ENCODE assay signal across 10 cellular contexts in the genomic region with DNA sequence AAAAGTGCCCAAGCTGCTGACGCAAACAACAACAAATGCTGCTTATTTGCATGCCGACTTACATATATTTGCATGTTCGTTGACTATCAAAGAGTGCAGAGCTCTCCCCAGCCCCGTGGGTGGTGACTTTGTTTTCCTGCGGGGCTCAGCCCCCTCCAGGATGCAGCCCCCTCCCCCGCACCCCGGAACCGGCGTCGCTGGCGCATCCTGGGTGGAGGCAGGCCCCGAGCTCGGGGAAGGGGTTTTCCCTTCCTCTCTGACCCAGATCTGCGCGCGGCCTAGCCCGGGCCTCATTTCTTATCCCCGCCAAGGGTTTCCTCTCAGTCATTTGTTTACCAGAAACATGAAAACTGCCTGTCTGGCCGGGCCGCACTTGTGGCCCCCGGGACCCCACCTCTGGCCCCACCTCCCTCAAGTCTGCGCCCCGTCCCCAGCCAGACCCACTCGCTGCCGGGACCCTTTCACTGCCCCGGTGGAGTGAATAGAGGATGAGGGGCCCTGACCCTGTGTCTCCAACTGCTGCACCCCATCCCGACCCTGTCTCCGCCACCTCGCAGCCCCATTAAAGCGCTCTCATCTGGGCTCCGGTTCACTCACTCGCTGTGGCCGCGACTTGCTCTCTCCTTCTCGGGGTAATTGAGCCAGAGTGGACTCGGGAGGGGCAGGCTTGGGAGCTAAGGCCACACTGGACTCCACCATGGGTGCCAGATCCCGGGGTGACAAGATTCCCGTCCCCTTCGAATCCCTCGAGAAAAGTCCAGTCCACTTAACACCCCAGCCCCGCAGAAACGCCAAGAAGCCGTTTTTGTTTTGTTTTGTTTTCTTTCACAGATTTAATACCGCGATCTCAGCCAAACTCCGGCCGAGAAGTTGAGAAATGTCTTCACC. TPM values are rescaled to one million over a fixed set of nuclear protein-coding genes. Genes with fewer than 3 reads are reported as not detected.
DNase-seq lines count a peak whose midpoint lies in the region; ATAC-seq and TF ChIP-seq lines count a peak whose summit lies in the region.
"Had no signal": no experiment of that assay in that cellular context is flagged by ENCODE, and none has a peak within 500 bp of the region (broad histone marks: within the 10 kb centered on the region; RNA-seq: fewer than 3 reads in every experiment).

No MANE protein-coding gene starts in this region.

- TF ChIP-seq EP300 in esophagus muscularis mucosa (IDR thresholded peaks at IDR 0.05): no peak

- H3K4me3 Mint-ChIP-seq in activated CD8-positive, alpha-beta T cell treated with anti-CD3 and anti-CD28 coated beads for 36 hours: peak overlapping the region; percentile 66

- no peak overlapping the region for H2AFZ ChIP-seq in GM23248

- peak; percentile 87 for ATAC-seq in activated CD8-positive, alpha-beta T cell treated with anti-CD3 and anti-CD28 coated beads for 36 hours
- no peak for ATAC-seq in GM21619 (IDR thresholded peaks at IDR 0.05; ENCODE audit: unreplicated experiment)
- no peak for ATAC-seq in HG03439 (IDR thresholded peaks at IDR 0.05; ENCODE audit: unreplicated experiment)
- ATAC-seq: foreskin keratinocyte had no signal

- 65% methylated on average over 31 of the region's 47 CpGs for WGBS in esophagus muscularis mucosa
- WGBS in GM23248 (ENCODE audit: low coverage in 1 of 2, low lambda C conversion rate in 2 of 2, missing lambda C conversion rate in 2 of 2), 2 experiments: 29 to 34% methylated on average over 41 to 47 of the region's 47 CpGs

- CTCF ChIA-PET in activated CD8-positive, alpha-beta T cell treated with anti-CD3 and anti-CD28 coated beads for 36 hours (lab: Charles Lee): interaction anchor here (0.7 to 3.0 kb wide), 11 partner anchors 9 to 113 kb away, joined by 3 to 20 read pairs (median 6); no protein-coding TSS in a partner anchor

- no peak overlapping the region for H3K9ac ChIP-seq in GM23248

- peaks cover 0 to 88% (median 11%) of the 10 kb centered on the region in 4 donors for H3K27me3 ChIP-seq in esophagus muscularis mucosa
- H3K27me3 ChIP-seq in GM23248 (replicated peaks; ENCODE audit: insufficient read depth): peaks cover 29% of the 10 kb centered on the region

- H3K9me3 ChIP-seq in esophagus muscularis mucosa (no peaks in the 10 kb centered on the region), GM23248 (ENCODE audit: low read depth) (no peaks in the 10 kb centered on the region)

- H3K4me2 ChIP-seq in GM23248 (ENCODE audit: unreplicated experiment): no peak overlapping the region

- H3K4me3 ChIP-seq in esophagus muscularis mucosa (peak overlapping the region; percentile 2 to 48 (median 30)), GM23248 (no peak overlapping the region)

- peaks cover 50% of the 10 kb centered on the region for H3K4me1 Mint-ChIP-seq in activated CD8-positive, alpha-beta T cell treated with anti-CD3 and anti-CD28 coated beads for 36 hours (ENCODE audit: low read depth)

- H3K27ac ChIP-seq in esophagus muscularis mucosa (replicated peaks in 1 of 4) (no peak overlapping the region), GM23248 (no peak overlapping the region)
- H3K27ac ChIP-seq: foreskin keratinocyte had no signal

- peaks cover 28% of the 10 kb centered on the region for H3K36me3 Mint-ChIP-seq in activated CD8-positive, alpha-beta T cell treated with anti-CD3 and anti-CD28 coated beads for 36 hours (ENCODE audit: low read depth)

- TF ChIP-seq CTCF in GM13977 (IDR thresholded peaks at IDR 0.05; ENCODE audit: extremely low read depth, insufficient read depth, missing control alignments) (no peak), esophagus muscularis mucosa (IDR thresholded peaks at IDR 0.05) (no peak)
- no peak for TF ChIP-seq CTCF in activated CD8-positive, alpha-beta T cell treated with anti-CD3 and anti-CD28 coated beads for 36 hours (IDR thresholded peaks at IDR 0.05)

- H3K79me2 ChIP-seq in GM23248 (ENCODE audit: insufficient read depth): no peaks in the 10 kb centered on the region

- H3F3A ChIP-seq in GM23248 (ENCODE audit: insufficient read depth): no peaks in the 10 kb centered on the region

- DNase-seq in GM13977 (ENCODE audit: low spot score) (peak; percentile 86), esophagus muscularis mucosa (ENCODE audit: extremely low spot score) (no peak), GM23248 (no peak), NCI-H2196 treated with DMSO at 0.1 percent for 48 hours (lab: John Stamatoyannopoulos, UW; ENCODE audit: unreplicated experiment) (no peak)
- peak; percentile 91 for DNase-seq in activated CD8-positive, alpha-beta T cell treated with anti-CD3 and anti-CD28 coated beads for 36 hours
- DNase-seq in stimulated activated CD4-positive, alpha-beta T cell treated with anti-CD3 and anti-CD28 coated beads, TNF-alpha, amount 100 ng/mL, for 24 hours (ENCODE audit: low read depth in 3 of 3): peak; percentile 70 to 84 (median 70)
- DNase-seq: foreskin keratinocyte, NCI-H146 had no signal

- no peaks in the 10 kb centered on the region for H3K9me3 Mint-ChIP-seq in activated CD8-positive, alpha-beta T cell treated with anti-CD3 and anti-CD28 coated beads for 36 hours

- in situ Hi-C loops in GM13977 (cut with MboI; ENCODE audit: low pct_unique_long_range_greater_than_20kb, low sequenced_read_pairs, unreplicated experiment) (no loop called here), GM23248 (cut with MboI) (no loop called here)

- peak overlapping the region; percentile 93 for H3K27ac Mint-ChIP-seq in activated CD8-positive, alpha-beta T cell treated with anti-CD3 and anti-CD28 coated beads for 36 hours

- TF ChIP-seq POLR2A in esophagus muscularis mucosa (IDR thresholded peaks at IDR 0.05; ENCODE audit: low read depth): no peak

- H3K27me3 Mint-ChIP-seq in activated CD8-positive, alpha-beta T cell treated with anti-CD3 and anti-CD28 coated beads for 36 hours: peaks cover 14% of the 10 kb centered on the region

- H3K36me3 ChIP-seq in esophagus muscularis mucosa (peaks cover 0 to 34% (median 10%) of the 10 kb centered on the region in 4 donors), GM23248 (ENCODE audit: low read depth) (no peaks in the 10 kb centered on the region)

- no peaks in the 10 kb centered on the region for H3K9me2 ChIP-seq in GM23248 (ENCODE audit: insufficient read depth)

- POLR2A ChIA-PET in activated CD8-positive, alpha-beta T cell treated with anti-CD3 and anti-CD28 coated beads for 36 hours (lab: Charles Lee): interaction anchor here (1.3 to 4.1 kb wide), 4 partner anchors 18 to 214 kb away, joined by 3 to 12 read pairs (median 4); a partner anchor contains a TSS

- H3K4me1 ChIP-seq in esophagus muscularis mucosa (peaks cover 7 to 15% (median 10%) of the 10 kb centered on the region in 4 donors), GM23248 (ENCODE audit: insufficient read depth) (no peaks in the 10 kb centered on the region)
- H3K4me1 ChIP-seq: foreskin keratinocyte had no signal

- no peaks in the 10 kb centered on the region for H4K20me1 ChIP-seq in GM23248 (ENCODE audit: insufficient read depth)

- intact Hi-C loops in activated CD8-positive, alpha-beta T cell treated with anti-CD3 and anti-CD28 coated beads for 36 hours (cut with micrococcal nuclease): no loop called here
- intact Hi-C loops in esophagus muscularis mucosa (cut with DNase I): no loop called here

RNA-seq across cellular contexts. Expression of a gene that starts 5.4 kb away (rescaled TPM):
- total RNA-seq in activated CD8-positive, alpha-beta T cell treated with anti-CD3 and anti-CD28 coated beads for 36 hours: 10 to 100 TPM; 55.8 to 57.8 TPM
- total RNA-seq in esophagus muscularis mucosa: 1 to 10 TPM; 2.5 to 9.1 (median 9.1) TPM
- 5.6 and 12.1 TPM in 2 replicates for total RNA-seq in GM23248 (2014; rRNA removed; shearing (Covaris generic))
- 2.5 and 3.1 TPM in 2 replicates for polyA plus RNA-seq in GM23248 (2016; fragmentation: Nextera tagmentation; extraction: Ambion mirVana)

RNA-seq across cellular contexts. Expression of a gene that starts 30.9 kb away (rescaled TPM):
- total RNA-seq in activated CD8-positive, alpha-beta T cell treated with anti-CD3 and anti-CD28 coated beads for 36 hours: 1 to 10 TPM; 1.7 to 1.8 TPM
- 10 to 100 TPM in 2 of 4 donors, 1 to 10 TPM in 2; 5.8 to 18.1 (median 12.0) TPM for total RNA-seq in esophagus muscularis mucosa
- 7.0 and 7.6 TPM in 2 replicates for total RNA-seq in GM23248 (2014; rRNA removed; shearing (Covaris generic))
- polyA plus RNA-seq in GM23248 (2016; fragmentation: Nextera tagmentation; extraction: Ambion mirVana): 2.0 and 2.8 TPM in 2 replicates

RNA-seq across cellular contexts. Expression of a gene that starts 36.0 kb away (rescaled TPM):
- under 1 TPM; 0.83 to 0.99 TPM for total RNA-seq in activated CD8-positive, alpha-beta T cell treated with anti-CD3 and anti-CD28 coated beads for 36 hours
- total RNA-seq in esophagus muscularis mucosa: 1 to 10 TPM in 2 of 4 donors, under 1 TPM in 1, not detected in 1; 0.33 to 1.0 (median 1.0) TPM
- not detected in 2 replicates for total RNA-seq in GM23248 (2014; rRNA removed; shearing (Covaris generic))
- not detected in 2 replicates for polyA plus RNA-seq in GM23248 (2016; fragmentation: Nextera tagmentation; extraction: Ambion mirVana)

RNA-seq across cellular contexts. Expression of a gene that starts 40.9 kb away (rescaled TPM):
- total RNA-seq in activated CD8-positive, alpha-beta T cell treated with anti-CD3 and anti-CD28 coated beads for 36 hours: under 1 TPM in 1 of 2 experiments, not detected in 1; 0.29 TPM
- total RNA-seq in esophagus muscularis mucosa: not detected
- not detected in 2 replicates for total RNA-seq in GM23248 (2014; rRNA removed; shearing (Covaris generic))
- polyA plus RNA-seq in GM23248 (2016; fragmentation: Nextera tagmentation; extraction: Ambion mirVana): not detected in 2 replicates

Comparison
In these comparisons a context has a peak if more than half of its experiments do, and no peak if none do; other contexts are left out.
1. DNase-seq: peak in GM13977 (single experiment), activated CD8-positive, alpha-beta T cell treated with anti-CD3 and anti-CD28 coated beads for 36 hours (single experiment) and stimulated activated CD4-positive, alpha-beta T cell treated with anti-CD3 and anti-CD28 coated beads, TNF-alpha, amount 100 ng/mL, for 24 hours (3 of 3); none in esophagus muscularis mucosa (single experiment), GM23248 (single experiment) and NCI-H2196 treated with DMSO at 0.1 percent for 48 hours (single experiment).